Comparison of ENCODE assay signal across 8 cellular contexts in genomic region chr10:103859161-103860141, GRCh38. TPM values are rescaled to one million over a fixed set of nuclear protein-coding genes. Genes with fewer than 3 reads are reported as not detected.
DNase-seq lines count a peak whose midpoint lies in the region; ATAC-seq and TF ChIP-seq lines count a peak whose summit lies in the region.

No MANE protein-coding gene starts in this region.

- peak; percentile 57 for ATAC-seq in HG03439 (IDR thresholded peaks at IDR 0.05; ENCODE audit: unreplicated experiment)
- ATAC-seq in omental fat pad (ENCODE audit: low FRiP score): peak; percentile 47
- ATAC-seq in GM21515 (IDR thresholded peaks at IDR 0.05; ENCODE audit: unreplicated experiment): no peak

- TF ChIP-seq CTCF in 22Rv1 (IDR thresholded peaks at IDR 0.05) (peak; percentile 75), GM10266 (IDR thresholded peaks at IDR 0.05; ENCODE audit: control insufficient read depth, insufficient read depth, low read depth, missing control alignments) (peak; percentile 59), foreskin fibroblast (IDR thresholded peaks at IDR 0.05; ENCODE audit: low read depth, low read length) (peak; percentile 62), omental fat pad (IDR thresholded peaks at IDR 0.05) (no peak)

- DNase-seq in GM10266 (ENCODE audit: extremely low spot score) (peak; percentile 75), RPMI8226 (peak; percentile 59), foreskin fibroblast (peak in 1 of 2 donors; percentile 84), omental fat pad (ENCODE audit: low spot score) (no peak)
- peak; percentile 80 for DNase-seq in activated effector memory CD4-positive, alpha-beta T cell treated with anti-CD3 and anti-CD28 coated beads, Interleukin-2, amount 50 U/mL, for 16 hours

- H3K27ac ChIP-seq in 22Rv1: no peak overlapping the region

- no peak overlapping the region for H3K4me3 ChIP-seq in foreskin fibroblast (ENCODE audit: low read depth in 1 of 2, low read length in 2 of 2)

RNA-seq across cellular contexts. Expression of gene SH3PXD2A, which starts 4.1 kb away (rescaled TPM):
- total RNA-seq in omental fat pad: 10 to 100 TPM; 21.0 to 36.3 (median 22.5) TPM

RNA-seq across cellular contexts. Expression of gene STN1, which starts 58.5 kb away (rescaled TPM):
- total RNA-seq in omental fat pad: 10 to 100 TPM; 15.4 to 44.7 (median 21.1) TPM

Comparison
In these comparisons a context has a peak if more than half of its experiments do, and no peak if none do; other contexts are left out.
1. CTCF ChIP-seq: peak in 22Rv1 (single experiment), GM10266 (single experiment) and foreskin fibroblast (single experiment); none in omental fat pad (0 of 3).